8 cellular contexts compared by ENCODE assay signal in genomic region chr7:50266893-50267386, GRCh38. TPM values are rescaled to one million over a fixed set of nuclear protein-coding genes. Genes with fewer than 3 reads are reported as not detected.
DNase-seq lines count a peak whose midpoint lies in the region; ATAC-seq and TF ChIP-seq lines count a peak whose summit lies in the region.

No MANE protein-coding gene starts in this region.

- ATAC-seq in GM19455 (IDR thresholded peaks at IDR 0.05; ENCODE audit: unreplicated experiment) (peak; percentile 55), HG03460 (IDR thresholded peaks at IDR 0.05; ENCODE audit: unreplicated experiment) (peak; percentile 45)
- peak; percentile 74 to 77 for ATAC-seq in activated CD4-positive, CD25-positive, alpha-beta regulatory T cell treated with anti-CD3 and anti-CD28 coated beads, Interleukin-2, amount 50 U/mL, for 24 hours
- ATAC-seq in stimulated activated effector memory CD8-positive, alpha-beta T cell treated with anti-CD3 and anti-CD28 coated beads, Interleukin-12 subunit alpha, Interleukin-12 subunit beta, amount 100 ng/mL, for 72 hours: peak; percentile 83

- DNase-seq in erythroblast (lab: John Stamatoyannopoulos, UW): peak; percentile 23 to 43
- DNase-seq in stimulated activated effector memory CD8-positive, alpha-beta T cell treated with anti-CD3 and anti-CD28 coated beads, Interleukin-12 subunit alpha, Interleukin-12 subunit beta, amount 100 ng/mL, for 72 hours (ENCODE audit: low spot score in 2 of 2): peak; percentile 62 to 89
- DNase-seq in cerebellum (ENCODE audit: low spot score): no peak
- DNase-seq in GM19240 (ENCODE audit: insufficient read length, low spot score): no peak
- DNase-seq in OCI-M2 (lab: John Stamatoyannopoulos, UW; ENCODE audit: unreplicated experiment): no peak

- H3K27ac Mint-ChIP-seq in stimulated activated effector memory CD8-positive, alpha-beta T cell treated with anti-CD3 and anti-CD28 coated beads, Interleukin-12 subunit alpha, Interleukin-12 subunit beta, amount 100 ng/mL, for 72 hours: peak overlapping the region; percentile 92

- no peak for TF ChIP-seq POLR2A in erythroblast (IDR thresholded peaks at IDR 0.05; ENCODE audit: low read length)

- no peaks in the 10 kb centered on the region for H3K9me3 Mint-ChIP-seq in stimulated activated effector memory CD8-positive, alpha-beta T cell treated with anti-CD3 and anti-CD28 coated beads, Interleukin-12 subunit alpha, Interleukin-12 subunit beta, amount 100 ng/mL, for 72 hours

- peaks cover 94% of the 10 kb centered on the region for H3K4me1 Mint-ChIP-seq in stimulated activated effector memory CD8-positive, alpha-beta T cell treated with anti-CD3 and anti-CD28 coated beads, Interleukin-12 subunit alpha, Interleukin-12 subunit beta, amount 100 ng/mL, for 72 hours

- peaks cover 20% of the 10 kb centered on the region for H3K36me3 Mint-ChIP-seq in stimulated activated effector memory CD8-positive, alpha-beta T cell treated with anti-CD3 and anti-CD28 coated beads, Interleukin-12 subunit alpha, Interleukin-12 subunit beta, amount 100 ng/mL, for 72 hours

- H3K4me3 Mint-ChIP-seq in stimulated activated effector memory CD8-positive, alpha-beta T cell treated with anti-CD3 and anti-CD28 coated beads, Interleukin-12 subunit alpha, Interleukin-12 subunit beta, amount 100 ng/mL, for 72 hours: peak overlapping the region; percentile 83

RNA-seq across cellular contexts. Expression of gene IKZF1, which starts 37.6 kb away (rescaled TPM):
- 2.4 TPM for total RNA-seq in cerebellum

Comparison
In these comparisons a context has a peak if more than half of its experiments do, and no peak if none do; other contexts are left out.
1. DNase-seq: peak in erythroblast (2 of 2) and stimulated activated effector memory CD8-positive, alpha-beta T cell treated with anti-CD3 and anti-CD28 coated beads, Interleukin-12 subunit alpha, Interleukin-12 subunit beta, amount 100 ng/mL, for 72 hours (2 of 2); none in cerebellum (single experiment), GM19240 (single experiment) and OCI-M2 (single experiment).
2. Peak in every context shown above with its lines, with median percentiles within 50 percentile points of each other: ATAC-seq.